In genomic region chr14:81594012-81594411, GRCh38 we compare ENCODE assay signal across 12 cellular contexts.
DNase-seq lines count a peak whose midpoint lies in the region; ATAC-seq and TF ChIP-seq lines count a peak whose summit lies in the region.
"Had no signal": no experiment of that assay in that cellular context is flagged by ENCODE, and none has a peak within 500 bp of the region (broad histone marks: within the 10 kb centered on the region; RNA-seq: fewer than 3 reads in every experiment).

No MANE protein-coding gene starts in this region.

- H3K4me1 Mint-ChIP-seq in neural crest cell: peaks cover 7% of the 10 kb centered on the region
- H3K4me1 Mint-ChIP-seq: activated CD4-positive, alpha-beta T cell treated with anti-CD3 and anti-CD28 coated beads, Interleukin-2, amount 10 ng/mL, durations not matched to agents 24 days and 14 days had no signal

- H3K27me3 Mint-ChIP-seq in neural crest cell (ENCODE audit: low read depth): no peaks in the 10 kb centered on the region

- TF ChIP-seq CTCF in foreskin keratinocyte (conservative IDR thresholded peaks at IDR 0.05) (no peak), neural crest cell (conservative IDR thresholded peaks at IDR 0.05) (no peak), uterus (IDR thresholded peaks at IDR 0.05) (no peak), MM.1S (IDR thresholded peaks at IDR 0.05; ENCODE audit: low read length) (no peak)

- intact Hi-C loops in uterus (cut with DNase I; ENCODE audit: low total_unique reads): no loop called here

- H3K4me3 Mint-ChIP-seq in neural crest cell: no peak overlapping the region
- H3K4me3 Mint-ChIP-seq: activated CD4-positive, alpha-beta T cell treated with anti-CD3 and anti-CD28 coated beads, Interleukin-2, amount 10 ng/mL, durations not matched to agents 24 days and 14 days had no signal

- H3F3A ChIP-seq in MM.1S (ENCODE audit: insufficient read depth, low read length): no peaks in the 10 kb centered on the region

- TF ChIP-seq POLR2A in uterus (IDR thresholded peaks at IDR 0.05): no peak

- no peaks in the 10 kb centered on the region for H3K27me3 ChIP-seq in foreskin keratinocyte
- H3K27me3 ChIP-seq in uterus: no peaks in the 10 kb centered on the region
- no peaks in the 10 kb centered on the region for H3K27me3 ChIP-seq in MM.1S (replicated peaks; ENCODE audit: insufficient read depth, low read length)
- H3K27me3 ChIP-seq: upper lobe of left lung had no signal

- no peak overlapping the region for H3K4me2 ChIP-seq in MM.1S (ENCODE audit: low read depth, low read length)

- no peaks in the 10 kb centered on the region for H3K9me2 ChIP-seq in MM.1S (replicated peaks; ENCODE audit: insufficient read depth, low read length)

- no peaks in the 10 kb centered on the region for H3K4me1 ChIP-seq in foreskin keratinocyte
- no peaks in the 10 kb centered on the region for H3K4me1 ChIP-seq in uterus
- no peaks in the 10 kb centered on the region for H3K4me1 ChIP-seq in MM.1S (ENCODE audit: low read length)
- H3K4me1 ChIP-seq: upper lobe of left lung had no signal

- no peaks in the 10 kb centered on the region for H3K9me3 Mint-ChIP-seq in neural crest cell
- H3K9me3 Mint-ChIP-seq: activated CD4-positive, alpha-beta T cell treated with anti-CD3 and anti-CD28 coated beads, Interleukin-2, amount 10 ng/mL, durations not matched to agents 24 days and 14 days had no signal

- H3K9me3 ChIP-seq in uterus: no peaks in the 10 kb centered on the region
- H3K9me3 ChIP-seq in MM.1S (replicated peaks; ENCODE audit: insufficient read depth, low read length): no peaks in the 10 kb centered on the region
- H3K9me3 ChIP-seq: upper lobe of left lung had no signal

- peak; percentile 73 for DNase-seq in D341Med (ENCODE audit: low spot score)
- DNase-seq in NCI-H446 (lab: John Stamatoyannopoulos, UW): peak; percentile 10 to 64
- no peak for DNase-seq in foreskin keratinocyte
- peak; percentile 12 for DNase-seq in neural crest cell (ENCODE audit: low read depth, low spot score)
- no peak for DNase-seq in uterus
- no peak for DNase-seq in LoVo (ENCODE audit: low spot score)
- DNase-seq in MM.1S: no peak
- DNase-seq: activated CD4-positive, alpha-beta T cell treated with anti-CD3 and anti-CD28 coated beads, Interleukin-2, amount 10 ng/mL, durations not matched to agents 24 days and 14 days; mesenchymal stem cell; NCI-H1417 treated with DMSO at 0.1 percent for 48 hours; upper lobe of left lung had no signal

- no peak overlapping the region for H2AFZ ChIP-seq in MM.1S (ENCODE audit: low read length)

- H4K20me1 ChIP-seq in MM.1S (ENCODE audit: insufficient read depth, low read length): no peaks in the 10 kb centered on the region

- no peaks in the 10 kb centered on the region for H3K79me2 ChIP-seq in MM.1S (ENCODE audit: low read length)

- H3K36me3 ChIP-seq in uterus (no peaks in the 10 kb centered on the region), MM.1S (replicated peaks; ENCODE audit: insufficient read depth, low read length) (no peaks in the 10 kb centered on the region)
- H3K36me3 ChIP-seq: upper lobe of left lung had no signal

- no peak overlapping the region for H3K9ac ChIP-seq in MM.1S (ENCODE audit: low read length)

- no peak overlapping the region for H3K27ac ChIP-seq in foreskin keratinocyte
- no peak overlapping the region for H3K27ac ChIP-seq in uterus
- H3K27ac ChIP-seq in MM.1S (ENCODE audit: low read length): no peak overlapping the region
- H3K27ac ChIP-seq: upper lobe of left lung had no signal

- H3K36me3 Mint-ChIP-seq in neural crest cell (ENCODE audit: low read depth): no peaks in the 10 kb centered on the region

- ATAC-seq in foreskin keratinocyte (peak; percentile 26), SK-N-SH treated with all-trans-retinoic acid at 6 μM for 48 hours (no peak)

- no peak overlapping the region for H3K4me3 ChIP-seq in uterus
- H3K4me3 ChIP-seq in MM.1S (ENCODE audit: low read length): no peak overlapping the region
- H3K4me3 ChIP-seq: upper lobe of left lung had no signal

- H3K27ac Mint-ChIP-seq in neural crest cell (ENCODE audit: unreplicated experiment): peak overlapping the region; percentile 48
- H3K27ac Mint-ChIP-seq: activated CD4-positive, alpha-beta T cell treated with anti-CD3 and anti-CD28 coated beads, Interleukin-2, amount 10 ng/mL, durations not matched to agents 24 days and 14 days had no signal

TF ChIP-seq in SK-N-SH treated with all-trans-retinoic acid at 6 μM for 48 hours, 23 proteins besides CTCF, POLR2A, EP300 and RAD21 (continues in another document):
- TF ChIP-seq ESRRG (CRISPR knock-in tag; IDR thresholded peaks at IDR 0.05) (no peak), ZNF8 (CRISPR knock-in tag; IDR thresholded peaks at IDR 0.05) (no peak), TSHZ2 (CRISPR knock-in tag; IDR thresholded peaks at IDR 0.05) (no peak), ARNTL (CRISPR knock-in tag; IDR thresholded peaks at IDR 0.05; ENCODE audit: borderline replicate concordance, low read depth) (no peak), ZFP30 (CRISPR knock-in tag; IDR thresholded peaks at IDR 0.05) (no peak), RARB (CRISPR knock-in tag; IDR thresholded peaks at IDR 0.05) (no peak), ZC3H10 (CRISPR knock-in tag; IDR thresholded peaks at IDR 0.05) (no peak), ZNF565 (CRISPR knock-in tag; conservative IDR thresholded peaks at IDR 0.05; ENCODE audit: low read depth) (no peak), ZFP3 (CRISPR knock-in tag; IDR thresholded peaks at IDR 0.05) (no peak), TCF4 (CRISPR knock-in tag; IDR thresholded peaks at IDR 0.05; ENCODE audit: borderline replicate concordance) (no peak), BACH2 (CRISPR knock-in tag; IDR thresholded peaks at IDR 0.05; ENCODE audit: borderline replicate concordance) (no peak), POU6F1 (CRISPR knock-in tag; IDR thresholded peaks at IDR 0.05; ENCODE audit: borderline replicate concordance, low read depth) (no peak), OSR1 (CRISPR knock-in tag; IDR thresholded peaks at IDR 0.05) (no peak), CSDC2 (CRISPR knock-in tag; IDR thresholded peaks at IDR 0.05) (no peak), ZNF70 (CRISPR knock-in tag; IDR thresholded peaks at IDR 0.05) (no peak), GLIS3 (CRISPR knock-in tag; IDR thresholded peaks at IDR 0.05) (no peak), CREB5 (CRISPR knock-in tag; IDR thresholded peaks at IDR 0.05; ENCODE audit: low read depth) (no peak)

Comparison
In these comparisons a context has a peak if more than half of its experiments do, and no peak if none do; other contexts are left out.
1. DNase-seq: peak in D341Med (single experiment), NCI-H446 (2 of 2) and neural crest cell (single experiment); none in foreskin keratinocyte (0 of 2), uterus (0 of 2), LoVo (single experiment) and MM.1S (single experiment).